18 cellular contexts compared by ENCODE assay signal in genomic region chr10:34372509-34372908, GRCh38.
A peak's percentile ranks its signal among the peaks of the same experiment; 100 is the strongest.
DNase-seq lines count a peak whose midpoint lies in the region; ATAC-seq, FAIRE-seq and TF ChIP-seq lines count a peak whose summit lies in the region.
"Had no signal": no experiment of that assay in that cellular context is flagged by ENCODE, and none has a peak within 500 bp of the region (broad histone marks: within the 10 kb centered on the region; RNA-seq: fewer than 3 reads in every experiment).

No MANE protein-coding gene starts in this region.

- TF ChIP-seq CTCF in A549 (IDR thresholded peaks at IDR 0.05): no peak
- no peak for TF ChIP-seq CTCF in K562 (IDR thresholded peaks at IDR 0.05 in 2 of 3, conservative IDR thresholded peaks at IDR 0.05 in 1 of 3; ENCODE audit: insufficient read depth in 2 of 3, low read depth in 1 of 3, low read length in 3 of 3)
- no peak for TF ChIP-seq CTCF in osteoblast (IDR thresholded peaks at IDR 0.05; ENCODE audit: extremely low read depth, low read depth, low read length)

- H2AFZ ChIP-seq in K562 (ENCODE audit: low read depth, low read length) (no peak overlapping the region), osteoblast (ENCODE audit: low read length) (no peak overlapping the region)
- H2AFZ ChIP-seq: GM23248 had no signal

- peaks cover 15% of the 10 kb centered on the region; the same call in 1 of the 3 replicates for H3K9me3 ChIP-seq in A549
- H3K9me3 ChIP-seq in BLaER1 treated with 17β-estradiol and CSF1 and Interleukin-3, amounts not matched to agents 10 nM and 100 nM (replicated peaks in 1 of 11): peaks cover 7 to 28% (median 20%) of the 10 kb centered on the region in 11 experiments; a peak in 20 of 22 replicates
- peaks cover 4% of the 10 kb centered on the region; the same call in 1 of the 2 replicates for H3K9me3 ChIP-seq in HUES6 (ENCODE audit: control insufficient read depth, insufficient read depth, low read depth, low read length)
- H3K9me3 ChIP-seq in K562 (replicated peaks; ENCODE audit: control insufficient read depth, insufficient read depth, low read depth, low read length): no peaks in the 10 kb centered on the region
- H3K9me3 ChIP-seq in osteoblast (ENCODE audit: low read depth, low read length): no peaks in the 10 kb centered on the region
- H3K9me3 ChIP-seq: Caco-2 had no signal

- POLR2A ChIA-PET in A549 (lab: Yijun Ruan, JAX): no interaction called here
- POLR2A ChIA-PET in K562 (lab: Yijun Ruan, JAX): no interaction called here

- ATAC-seq in A549 (no peak), K562 (no peak), GM21447 (IDR thresholded peaks at IDR 0.05; ENCODE audit: unreplicated experiment) (no peak)
- ATAC-seq: HCT116 had no signal

- H3K4me2 ChIP-seq in A549 (no peak overlapping the region), K562 (ENCODE audit: insufficient read depth, low read length) (no peak overlapping the region), osteoblast (ENCODE audit: insufficient read depth, low read length) (no peak overlapping the region)
- H3K4me2 ChIP-seq in BLaER1 treated with 17β-estradiol and CSF1 and Interleukin-3, amounts not matched to agents 10 nM and 100 nM: peak overlapping the region in 7 of 11 experiments; percentile 4 to 82 (median 73); a peak in 8 of 22 replicates

- CTCF ChIA-PET in A549 (lab: Yijun Ruan, JAX): no interaction called here
- CTCF ChIA-PET in K562 (lab: Yijun Ruan, JAX; ENCODE audit: low intra/inter-chr PET ratio): no interaction called here

- in situ Hi-C loops in K562 (cut with MboI): no loop called here

- intact Hi-C loops in K562 (cut with micrococcal nuclease): no loop called here

- H3K9ac ChIP-seq in BLaER1 treated with 17β-estradiol and CSF1 and Interleukin-3, amounts not matched to agents 10 nM and 100 nM: no peak overlapping the region
- H3K9ac ChIP-seq in HUES6 (ENCODE audit: low read length) (no peak overlapping the region), K562 (ENCODE audit: insufficient read depth in 1 of 2, low read depth in 2 of 2, low read length in 2 of 2) (no peak overlapping the region)
- H3K9ac ChIP-seq: GM23248 had no signal

- peaks cover 0 to 29% (median 10%) of the 10 kb centered on the region in 11 experiments; a peak in 15 of 22 replicates for H3K36me3 ChIP-seq in BLaER1 treated with 17β-estradiol and CSF1 and Interleukin-3, amounts not matched to agents 10 nM and 100 nM
- H3K36me3 ChIP-seq in HUES6 (ENCODE audit: control insufficient read depth, insufficient read depth, low read length) (0 out of 2 replicates have a peak, but pooled peaks cover 5% of the 10 kb centered on the region), K562 (ENCODE audit: control insufficient read depth, insufficient read depth, low read length) (no peaks in the 10 kb centered on the region), osteoblast (ENCODE audit: insufficient read depth, low read length) (no peaks in the 10 kb centered on the region)

- H3K4me3 ChIP-seq in A549: no peak overlapping the region
- no peak overlapping the region for H3K4me3 ChIP-seq in BLaER1 treated with 17β-estradiol and CSF1 and Interleukin-3, amounts not matched to agents 10 nM and 100 nM
- no peak overlapping the region for H3K4me3 ChIP-seq in HUES6 (ENCODE audit: low read depth, low read length)
- no peak overlapping the region for H3K4me3 ChIP-seq in K562
- no peak overlapping the region for H3K4me3 ChIP-seq in osteoblast (ENCODE audit: insufficient read depth, low read length)
- H3K4me3 ChIP-seq: GM23248 had no signal

- H3K27ac ChIP-seq in A549 (no peak overlapping the region), HUES6 (ENCODE audit: low read depth, low read length) (peak overlapping the region; percentile 58; the same call in 1 of the 2 replicates), K562 (ENCODE audit: extremely low read depth, low read depth, low read length) (no peak overlapping the region), osteoblast (ENCODE audit: low read depth, low read length) (no peak overlapping the region)
- H3K27ac ChIP-seq in BLaER1 treated with 17β-estradiol and CSF1 and Interleukin-3, amounts not matched to agents 10 nM and 100 nM: no peak overlapping the region
- H3K27ac ChIP-seq: GM23248 had no signal

- BruUV-seq in K562 (replicated peaks; lab: Mats Ljungman, UMichigan): no TSS peak

- TF ChIP-seq EP300 in A549 (IDR thresholded peaks at IDR 0.05) (no peak), K562 (IDR thresholded peaks at IDR 0.05; ENCODE audit: low read length) (no peak)

- H4K20me1 ChIP-seq in BLaER1 treated with 17β-estradiol and CSF1 and Interleukin-3, amounts not matched to agents 10 nM and 100 nM: no peaks in the 10 kb centered on the region
- H4K20me1 ChIP-seq in K562 (replicated peaks; ENCODE audit: control insufficient read depth, insufficient read depth, low read length) (no peaks in the 10 kb centered on the region), osteoblast (ENCODE audit: insufficient read depth, low read length) (no peaks in the 10 kb centered on the region)

- FAIRE-seq in A549 (lab: Jason Lieb, UNC) (peak; percentile 43), K562 (lab: Jason Lieb, UNC) (no peak)
- FAIRE-seq: G401.6, GM12892 had no signal

- TF ChIP-seq RAD21 in A549 (conservative IDR thresholded peaks at IDR 0.05 in 1 of 2, IDR thresholded peaks at IDR 0.05 in 1 of 2): no peak
- TF ChIP-seq RAD21 in K562 (CRISPR knock-in tag; conservative IDR thresholded peaks at IDR 0.05 in 1 of 2, IDR thresholded peaks at IDR 0.05 in 1 of 2): no peak

- peaks cover 10% of the 10 kb centered on the region; the same call in 2 of the 3 replicates for H3K4me1 ChIP-seq in A549
- peaks cover 25 to 70% (median 56%) of the 10 kb centered on the region in 10 experiments for H3K4me1 ChIP-seq in BLaER1 treated with 17β-estradiol and CSF1 and Interleukin-3, amounts not matched to agents 10 nM and 100 nM
- peaks cover 24% of the 10 kb centered on the region for H3K4me1 ChIP-seq in HUES6 (ENCODE audit: control insufficient read depth, insufficient read depth, low read length)
- no peaks in the 10 kb centered on the region for H3K4me1 ChIP-seq in K562 (replicated peaks in 1 of 2; ENCODE audit: control insufficient read depth in 2 of 2, insufficient read depth in 2 of 2, low read length in 2 of 2)
- H3K4me1 ChIP-seq in osteoblast (ENCODE audit: insufficient read depth, low read length): no peaks in the 10 kb centered on the region
- H3K4me1 ChIP-seq: Caco-2 had no signal

- H3K27me3 ChIP-seq in BLaER1 treated with 17β-estradiol and CSF1 and Interleukin-3, amounts not matched to agents 10 nM and 100 nM: peaks cover 0 to 13% (median 0%) of the 10 kb centered on the region in 11 experiments; a peak in 2 of 22 replicates
- H3K27me3 ChIP-seq in HUES6 (ENCODE audit: control insufficient read depth, insufficient read depth, low read length) (no peaks in the 10 kb centered on the region), K562 (ENCODE audit: control insufficient read depth in 2 of 2, insufficient read depth in 2 of 2, low read length in 2 of 2) (no peaks in the 10 kb centered on the region), osteoblast (ENCODE audit: insufficient read depth, low read length) (no peaks in the 10 kb centered on the region)

- no peaks in the 10 kb centered on the region for H3K9me1 ChIP-seq in K562 (ENCODE audit: control insufficient read depth, insufficient read depth, low read length)

- TF ChIP-seq POLR2A in A549 (IDR thresholded peaks at IDR 0.05; ENCODE audit: low read length) (no peak), K562 (conservative IDR thresholded peaks at IDR 0.05) (no peak)

- no peak for DNase-seq in A549 (ENCODE audit: low read depth in 1 of 2, low spot score in 1 of 2)
- no peak for DNase-seq in K562 (ENCODE audit: extremely low read depth in 1 of 4, low spot score in 3 of 4)
- no peak for DNase-seq in osteoblast (ENCODE audit: insufficient read length, low spot score, missing footprints)
- no peak for DNase-seq in NK-92 treated with Interleukin-12 subunit alpha and Interleukin-12 subunit beta, amount 100 ng/mL, for 24 hours (lab: John Stamatoyannopoulos, UW)
- DNase-seq: 8988T; C1 segment of cervical spinal cord; Caco-2; CD4-positive, alpha-beta memory T cell; DMS153; DND-41; GM23248; H9 had no signal

- H3K79me2 ChIP-seq in K562 (ENCODE audit: control insufficient read depth, insufficient read depth, low read length) (no peaks in the 10 kb centered on the region), osteoblast (ENCODE audit: insufficient read depth, low read length) (no peaks in the 10 kb centered on the region)

TF ChIP-seq in A549, 52 proteins besides CTCF, POLR2A, EP300 and RAD21:
- TF ChIP-seq HOXB5 (CRISPR knock-in tag; IDR thresholded peaks at IDR 0.05) (no peak), MAFK (IDR thresholded peaks at IDR 0.05; ENCODE audit: partially characterized antibody) (peak; percentile 65)

TF ChIP-seq in K562, 482 proteins besides CTCF, POLR2A, EP300 and RAD21 (continues in another document):
- TF ChIP-seq CBFB (CRISPR knock-in tag; IDR thresholded peaks at IDR 0.05) (no peak), ZNF274 (IDR thresholded peaks at IDR 0.05; ENCODE audit: borderline replicate concordance, low read depth, low read length) (no peak), NFE2 (IDR thresholded peaks at IDR 0.05; ENCODE audit: low read depth) (no peak), MAFF (IDR thresholded peaks at IDR 0.05; ENCODE audit: low read length) (peak; percentile 3; the same call in 1 of the 2 replicates), ZNF316 (IDR thresholded peaks at IDR 0.05) (peak; percentile 67), TCF15 (CRISPR knock-in tag; IDR thresholded peaks at IDR 0.05) (no peak), ZKSCAN1 (IDR thresholded peaks at IDR 0.05; ENCODE audit: low read depth, low read length) (no peak), KAT2B (IDR thresholded peaks at IDR 0.05; ENCODE audit: low read depth, low read length) (no peak), GABPB1 (CRISPR knock-in tag; IDR thresholded peaks at IDR 0.05) (no peak)
- TF ChIP-seq, protein P1, sequence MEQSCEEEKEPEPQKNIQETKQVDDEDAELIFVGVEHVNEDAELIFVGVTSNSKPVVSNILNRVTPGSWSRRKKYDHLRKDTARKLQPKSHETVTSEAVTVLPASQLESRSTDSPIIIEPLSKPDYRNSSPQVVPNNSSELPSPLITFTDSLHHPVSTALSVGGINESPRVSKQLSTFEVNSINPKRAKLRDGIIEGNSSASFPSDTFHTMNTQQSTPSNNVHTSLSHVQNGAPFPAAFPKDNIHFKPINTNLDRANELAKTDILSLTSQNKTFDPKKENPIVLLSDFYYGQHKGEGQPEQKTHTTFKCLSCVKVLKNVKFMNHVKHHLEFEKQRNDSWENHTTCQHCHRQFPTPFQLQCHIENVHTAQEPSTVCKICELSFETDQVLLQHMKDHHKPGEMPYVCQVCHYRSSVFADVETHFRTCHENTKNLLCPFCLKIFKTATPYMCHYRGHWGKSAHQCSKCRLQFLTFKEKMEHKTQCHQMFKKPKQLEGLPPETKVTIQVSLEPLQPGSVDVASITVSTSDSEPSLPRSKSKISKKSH (CRISPR knock-in tag; IDR thresholded peaks at IDR 0.05): no peak

Comparison
In these comparisons a context has a peak if more than half of its experiments do, and no peak if none do; other contexts are left out.
1. H3K4me2 ChIP-seq: peak in BLaER1 treated with 17β-estradiol and CSF1 and Interleukin-3, amounts not matched to agents 10 nM and 100 nM (7 of 11); none in A549 (single experiment), K562 (single experiment) and osteoblast (single experiment).
2. Of the 35 proteins assayed by ChIP-seq in both K562 and A549: peak only in K562: none; only in A549: MAFK; in both: none; in neither: 34.